8 cellular contexts compared by ENCODE assay signal in genomic region chr2:215931256-215931903, GRCh38.
DNase-seq lines count a peak whose midpoint lies in the region; ATAC-seq, FAIRE-seq and TF ChIP-seq lines count a peak whose summit lies in the region.

No MANE protein-coding gene starts in this region.

- H3K27me3 ChIP-seq in foreskin keratinocyte, result no peaks in the 10 kb centered on the region
- H3K27me3 ChIP-seq in ovary, result no peaks in the 10 kb centered on the region

- intact Hi-C loops in activated T-helper 1 cell treated with anti-CD3 and anti-CD28 coated beads, Interleukin-12 subunit alpha, Interleukin-12 subunit beta, Interleukin-2, Interleukin-4 antibody, amounts not matched to agents 30 ng/mL and 10 ng/mL and 1 ng/mL, durations not matched to agents 14 hours and 24 hours and 36 hours (cut with micrococcal nuclease), result loop anchor here (1.0 to 5.0 kb wide), 2 partner anchors 477 to 664 kb away; no protein-coding TSS in a partner anchor
- intact Hi-C loops in ovary (cut with DNase I), result no loop called here

- H3K27me3 Mint-ChIP-seq in activated T-helper 1 cell treated with anti-CD3 and anti-CD28 coated beads, Interleukin-12 subunit alpha, Interleukin-12 subunit beta, Interleukin-2, Interleukin-4 antibody, amounts not matched to agents 30 ng/mL and 10 ng/mL and 1 ng/mL, durations not matched to agents 14 hours and 24 hours and 36 hours (ENCODE audit: insufficient read depth), result peaks cover 8% of the 10 kb centered on the region

- H3K27ac ChIP-seq in foreskin keratinocyte, result no peak overlapping the region
- H3K27ac ChIP-seq in ovary, result no peak overlapping the region

- ATAC-seq in GM21619 (IDR thresholded peaks at IDR 0.05; ENCODE audit: unreplicated experiment), result peak; percentile 90
- ATAC-seq in foreskin keratinocyte, result peak; percentile 80
- no peak for ATAC-seq in GM19395 (IDR thresholded peaks at IDR 0.05; ENCODE audit: unreplicated experiment)

- H3K36me3 ChIP-seq in ovary, result no peaks in the 10 kb centered on the region

- H3K4me3 ChIP-seq in Jurkat, Clone E6-1 (ENCODE audit: low read length), result no peak overlapping the region
- no peak overlapping the region for H3K4me3 ChIP-seq in ovary

- no peaks in the 10 kb centered on the region for H3K9me3 Mint-ChIP-seq in activated T-helper 1 cell treated with anti-CD3 and anti-CD28 coated beads, Interleukin-12 subunit alpha, Interleukin-12 subunit beta, Interleukin-2, Interleukin-4 antibody, amounts not matched to agents 30 ng/mL and 10 ng/mL and 1 ng/mL, durations not matched to agents 14 hours and 24 hours and 36 hours

- peak; percentile 95 for TF ChIP-seq CTCF in foreskin keratinocyte (conservative IDR thresholded peaks at IDR 0.05)
- TF ChIP-seq CTCF in ovary (IDR thresholded peaks at IDR 0.05), result peak; percentile 65 to 71 (median 68)

- DNase-seq in EH (ENCODE audit: low read depth) (peak; percentile 81), RCC 7860 (ENCODE audit: low spot score) (peak; percentile 43), foreskin keratinocyte (peak in 1 of 2 donors; percentile 61), ovary (peak; percentile 31 to 78 (median 56))
- DNase-seq in Jurkat, Clone E6-1 (ENCODE audit: low read depth, low spot score), result peak; percentile 67
- DNase-seq in activated T-helper 1 cell treated with anti-CD3 and anti-CD28 coated beads, Interleukin-12 subunit alpha, Interleukin-12 subunit beta, Interleukin-2, Interleukin-4 antibody, amounts not matched to agents 30 ng/mL and 10 ng/mL and 1 ng/mL, durations not matched to agents 14 hours and 24 hours and 36 hours (ENCODE audit: low spot score), result peak; percentile 27

- H3K4me3 Mint-ChIP-seq in activated T-helper 1 cell treated with anti-CD3 and anti-CD28 coated beads, Interleukin-12 subunit alpha, Interleukin-12 subunit beta, Interleukin-2, Interleukin-4 antibody, amounts not matched to agents 30 ng/mL and 10 ng/mL and 1 ng/mL, durations not matched to agents 14 hours and 24 hours and 36 hours, result no peak overlapping the region

- no peak for TF ChIP-seq POLR2A in ovary (IDR thresholded peaks at IDR 0.05)

- WGBS in ovary, 3 donors, result 3 to 7% (median 3%) methylated on average over 8 of the region's 8 CpGs

- FAIRE-seq in RCC 7860 (lab: Jason Lieb, UNC), result peak; percentile 67

- H3K4me1 ChIP-seq in foreskin keratinocyte (peaks cover 10% of the 10 kb centered on the region), ovary (ENCODE audit: insufficient read depth) (no peaks in the 10 kb centered on the region)

- H3K36me3 Mint-ChIP-seq in activated T-helper 1 cell treated with anti-CD3 and anti-CD28 coated beads, Interleukin-12 subunit alpha, Interleukin-12 subunit beta, Interleukin-2, Interleukin-4 antibody, amounts not matched to agents 30 ng/mL and 10 ng/mL and 1 ng/mL, durations not matched to agents 14 hours and 24 hours and 36 hours (ENCODE audit: low read depth), result no peaks in the 10 kb centered on the region

- TF ChIP-seq EP300 in ovary (IDR thresholded peaks at IDR 0.05), result no peak

- H3K9me3 ChIP-seq in ovary, result no peaks in the 10 kb centered on the region

- no peak overlapping the region for H3K27ac Mint-ChIP-seq in activated T-helper 1 cell treated with anti-CD3 and anti-CD28 coated beads, Interleukin-12 subunit alpha, Interleukin-12 subunit beta, Interleukin-2, Interleukin-4 antibody, amounts not matched to agents 30 ng/mL and 10 ng/mL and 1 ng/mL, durations not matched to agents 14 hours and 24 hours and 36 hours

- H3K4me1 Mint-ChIP-seq in activated T-helper 1 cell treated with anti-CD3 and anti-CD28 coated beads, Interleukin-12 subunit alpha, Interleukin-12 subunit beta, Interleukin-2, Interleukin-4 antibody, amounts not matched to agents 30 ng/mL and 10 ng/mL and 1 ng/mL, durations not matched to agents 14 hours and 24 hours and 36 hours (ENCODE audit: low read depth), result peaks cover 6% of the 10 kb centered on the region
